In the genomic region with DNA sequence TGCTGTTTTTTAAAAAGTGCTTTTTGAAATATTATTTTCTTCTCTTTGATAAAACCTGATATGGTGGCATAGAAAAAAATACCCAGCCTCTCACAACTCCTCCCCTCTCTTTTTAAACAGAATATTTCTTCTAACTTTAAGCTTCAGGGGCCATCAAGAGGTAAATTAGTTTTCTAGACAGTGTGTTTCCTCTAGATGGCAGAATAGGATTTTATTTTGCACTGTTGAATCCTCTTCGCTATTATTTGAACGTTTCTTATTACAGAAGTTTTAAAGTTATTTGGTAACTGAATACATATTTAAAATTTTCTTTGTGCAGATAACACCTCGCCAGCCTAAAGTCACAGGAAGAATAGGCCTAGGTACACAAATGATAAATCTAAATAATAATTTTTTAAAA, we compare ENCODE assay signal across 10 cellular contexts. TPM values are rescaled to one million over a fixed set of nuclear protein-coding genes. Genes with fewer than 3 reads are reported as not detected.
DNase-seq lines count a peak whose midpoint lies in the region; ATAC-seq and TF ChIP-seq lines count a peak whose summit lies in the region.
"Had no signal": no experiment of that assay in that cellular context is flagged by ENCODE, and none has a peak within 500 bp of the region (broad histone marks: within the 10 kb centered on the region; RNA-seq: fewer than 3 reads in every experiment).

No MANE protein-coding gene starts in this region.

- no peaks in the 10 kb centered on the region for H3K27me3 ChIP-seq in vagina

- peak; percentile 54 for TF ChIP-seq CTCF in choroid plexus epithelial cell (conservative IDR thresholded peaks at IDR 0.05; ENCODE audit: low read depth, low read length)
- TF ChIP-seq CTCF in osteocyte (IDR thresholded peaks at IDR 0.05), result peak; percentile 57
- peak in 1 of 3 experiments; percentile 22 for TF ChIP-seq CTCF in vagina (IDR thresholded peaks at IDR 0.05)

- ATAC-seq in HG03159 (IDR thresholded peaks at IDR 0.05; ENCODE audit: unreplicated experiment), result no peak

- DNase-seq in NCI-H524 treated with DMSO at 0.1 percent for 48 hours (lab: John Stamatoyannopoulos, UW) (peak; percentile 0), NCI-H524 (lab: John Stamatoyannopoulos, UW) (no peak), NCI-H460 (ENCODE audit: extremely low read depth, low read depth) (peak; percentile 23), choroid plexus epithelial cell (ENCODE audit: low read depth) (peak; percentile 76), osteocyte (ENCODE audit: extremely low spot score, unreplicated experiment) (no peak), ureter (ENCODE audit: low spot score) (no peak), vagina (ENCODE audit: extremely low spot score in 2 of 2) (no peak)
- DNase-seq: Right ventricle myocardium superior had no signal

- no peaks in the 10 kb centered on the region for H3K36me3 ChIP-seq in vagina
- H3K36me3 ChIP-seq: HAP-1 had no signal

- no peak overlapping the region for H3K27ac Mint-ChIP-seq in osteocyte (ENCODE audit: unreplicated experiment)

- H3K4me3 Mint-ChIP-seq in osteocyte (ENCODE audit: unreplicated experiment), result no peak overlapping the region

- H3K9me3 Mint-ChIP-seq in osteocyte (ENCODE audit: unreplicated experiment), result no peaks in the 10 kb centered on the region

- H3K4me3 ChIP-seq in choroid plexus epithelial cell (ENCODE audit: low read depth, low read length) (no peak overlapping the region), vagina (no peak overlapping the region)
- H3K4me3 ChIP-seq: HAP-1 had no signal

- no peaks in the 10 kb centered on the region for H3K4me1 Mint-ChIP-seq in osteocyte (ENCODE audit: unreplicated experiment)

- intact Hi-C loops in vagina (cut with DNase I), result no loop called here

- no peaks in the 10 kb centered on the region for H3K9me3 ChIP-seq in vagina
- H3K9me3 ChIP-seq: HAP-1 had no signal

- no peaks in the 10 kb centered on the region for H3K36me3 Mint-ChIP-seq in osteocyte (ENCODE audit: unreplicated experiment)

- no peaks in the 10 kb centered on the region for H3K4me1 ChIP-seq in vagina
- H3K4me1 ChIP-seq: HAP-1 had no signal

- TF ChIP-seq POLR2A in vagina (IDR thresholded peaks at IDR 0.05), result no peak

- no peak overlapping the region for H3K27ac ChIP-seq in vagina

- H3K27me3 Mint-ChIP-seq in osteocyte (ENCODE audit: unreplicated experiment), result peaks cover 10% of the 10 kb centered on the region

RNA-seq across cellular contexts. Expression of a gene that starts 30.3 kb away (rescaled TPM):
- total RNA-seq in NCI-H460 (2014; rRNA removed; shearing (Covaris generic)), result 18.4 and 20.4 TPM in 2 replicates
- polyA plus RNA-seq in NCI-H460 (2014; cell fraction: nucleus; rRNA removed), result 10.6 and 18.1 TPM in 2 replicates
- total RNA-seq in osteocyte (18.5 and 19.0 TPM in 2 replicates), ureter (11.8 TPM), vagina (11.8 TPM)

RNA-seq across cellular contexts. Expression of a gene that starts 38.1 kb away (rescaled TPM):
- 7.3 and 10.5 TPM in 2 replicates for total RNA-seq in NCI-H460 (2014; rRNA removed; shearing (Covaris generic))
- polyA plus RNA-seq in NCI-H460 (2014; cell fraction: nucleus; rRNA removed), result 8.3 and 18.4 TPM in 2 replicates
- total RNA-seq in osteocyte, result 7.3 and 8.3 TPM in 2 replicates
- 33.5 TPM for total RNA-seq in ureter
- total RNA-seq in vagina, result 11.5 TPM

Comparison
In these comparisons a context has a peak if more than half of its experiments do, and no peak if none do; other contexts are left out.
1. DNase-seq: peak in NCI-H524 treated with DMSO at 0.1 percent for 48 hours (single experiment), NCI-H460 (single experiment) and choroid plexus epithelial cell (single experiment); none in NCI-H524 (0 of 2), osteocyte (single experiment), ureter (single experiment) and vagina (0 of 2).